ENCODE assay signal across 8 cellular contexts in genomic region chr1:1309525-1310385, GRCh38. TPM values are rescaled to one million over a fixed set of nuclear protein-coding genes. Genes with fewer than 3 reads are reported as not detected.
DNase-seq lines count a peak whose midpoint lies in the region; ATAC-seq, FAIRE-seq and TF ChIP-seq lines count a peak whose summit lies in the region.

No MANE protein-coding gene starts in this region.

- H3K36me3 ChIP-seq in cardiac muscle cell (peaks cover 9% of the 10 kb centered on the region), ascending aorta (peaks cover 40 to 49% of the 10 kb centered on the region in 2 donors), HepG2 (replicated peaks in 1 of 2; ENCODE audit: control insufficient read depth in 1 of 2, insufficient read depth in 2 of 2, low read length in 2 of 2) (peaks cover 14 to 39% of the 10 kb centered on the region in 2 experiments; a peak in 4 of 5 replicates), upper lobe of right lung (peaks cover 43% of the 10 kb centered on the region)

- no peak for TF ChIP-seq EP300 in HepG2 (IDR thresholded peaks at IDR 0.05; ENCODE audit: low read depth in 2 of 2, low read length in 2 of 2)
- TF ChIP-seq EP300 in HepG2 (CRISPR knock-in tag; IDR thresholded peaks at IDR 0.05; ENCODE audit: borderline replicate concordance): no peak

- WGBS in HepG2 (ENCODE audit: low lambda C conversion rate): 89% methylated on average over 14 of the region's 35 CpGs

- no peak for TF ChIP-seq POLR2A in HepG2 (IDR thresholded peaks at IDR 0.05; ENCODE audit: insufficient read depth in 1 of 2, low read depth in 2 of 2, low read length in 2 of 2)

- ATAC-seq in HepG2: no peak
- no peak for ATAC-seq in upper lobe of right lung
- ATAC-seq in GM21786 (IDR thresholded peaks at IDR 0.05; ENCODE audit: unreplicated experiment): no peak

- BruUV-seq in HepG2 (replicated peaks; lab: Mats Ljungman, UMichigan): no TSS peak

- DNase-seq in cardiac muscle cell (ENCODE audit: low read depth in 1 of 2, low spot score in 1 of 2) (no peak), cardiac septum (ENCODE audit: low spot score) (no peak), ascending aorta (ENCODE audit: low spot score in 2 of 2) (no peak), HepG2 (ENCODE audit: low spot score) (no peak), upper lobe of right lung (no peak), OCI-M2 (lab: John Stamatoyannopoulos, UW; ENCODE audit: unreplicated experiment) (no peak), cerebellum (ENCODE audit: low spot score) (no peak)

- no peak for FAIRE-seq in HepG2 (lab: Jason Lieb, UNC)

- H2AFZ ChIP-seq in HepG2 (ENCODE audit: low read length): no peak overlapping the region

- H3K79me2 ChIP-seq in HepG2 (ENCODE audit: insufficient read depth, low read length): peaks cover 13% of the 10 kb centered on the region

- H3K4me1 ChIP-seq in cardiac muscle cell (ENCODE audit: low read depth): peaks cover 18% of the 10 kb centered on the region
- H3K4me1 ChIP-seq in ascending aorta: peaks cover 22 to 39% of the 10 kb centered on the region in 2 donors
- peaks cover 33% of the 10 kb centered on the region for H3K4me1 ChIP-seq in HepG2 (ENCODE audit: insufficient read depth, low read length)
- H3K4me1 ChIP-seq in upper lobe of right lung: peaks cover 36% of the 10 kb centered on the region

- TF ChIP-seq CTCF in cardiac muscle cell (IDR thresholded peaks at IDR 0.05; ENCODE audit: low read depth, low read length) (no peak), ascending aorta (IDR thresholded peaks at IDR 0.05) (peak in 1 of 3 experiments; percentile 5), HepG2 (CRISPR knock-in tag; IDR thresholded peaks at IDR 0.05) (peak; percentile 36), upper lobe of right lung (IDR thresholded peaks at IDR 0.05) (no peak)

- TF ChIP-seq RAD21 in HepG2 (CRISPR knock-in tag; IDR thresholded peaks at IDR 0.05): no peak

- H3K27ac ChIP-seq in cardiac muscle cell: no peak overlapping the region
- peak overlapping the region; percentile 95 for H3K27ac ChIP-seq in ascending aorta
- H3K27ac ChIP-seq in HepG2 (ENCODE audit: extremely low read length, insufficient read depth, low read length): peak overlapping the region; percentile 19
- H3K27ac ChIP-seq in upper lobe of right lung: no peak overlapping the region

- peak overlapping the region; percentile 70 for H3K4me3 ChIP-seq in cardiac muscle cell
- peak overlapping the region; percentile 94 to 99 for H3K4me3 ChIP-seq in ascending aorta
- H3K4me3 ChIP-seq in HepG2 (replicated peaks in 1 of 3; ENCODE audit: insufficient read depth in 1 of 3, low read depth in 2 of 3, low read length in 3 of 3): peak overlapping the region; percentile 75 to 91 (median 90)
- H3K4me3 ChIP-seq in upper lobe of right lung: peak overlapping the region; percentile 92

- peak overlapping the region; percentile 88 for H3K4me2 ChIP-seq in HepG2 (ENCODE audit: low read depth, low read length)

- H3K9me3 ChIP-seq in cardiac muscle cell (ENCODE audit: low read depth) (no peaks in the 10 kb centered on the region), ascending aorta (no peaks in the 10 kb centered on the region), HepG2 (ENCODE audit: low read length) (no peaks in the 10 kb centered on the region), upper lobe of right lung (no peaks in the 10 kb centered on the region)

- CTCF ChIA-PET in HepG2 (lab: Yijun Ruan, JAX; ENCODE audit: low intra/inter-chr PET ratio, low total read pairs): no interaction called here

- no peaks in the 10 kb centered on the region for H3K27me3 ChIP-seq in cardiac muscle cell
- no peaks in the 10 kb centered on the region for H3K27me3 ChIP-seq in ascending aorta
- no peaks in the 10 kb centered on the region for H3K27me3 ChIP-seq in HepG2 (ENCODE audit: control insufficient read depth in 1 of 2, insufficient read depth in 2 of 2, low read length in 2 of 2)
- H3K27me3 ChIP-seq in upper lobe of right lung: no peaks in the 10 kb centered on the region

- in situ Hi-C loops in HepG2 (cut with HindIII; ENCODE audit: extremely low pct_ligation_motif_present, low pct_unique_long_range_greater_than_20kb): no loop called here

- no peaks in the 10 kb centered on the region; the same call in 1 of the 2 replicates for H4K20me1 ChIP-seq in HepG2 (ENCODE audit: insufficient read depth, low read length)

- H3K9ac ChIP-seq in HepG2 (ENCODE audit: insufficient read depth, low read depth, low read length): peak overlapping the region; percentile 86

- intact Hi-C loops in cardiac septum (cut with DNase I) (loop anchor here (2.0 kb wide), 1 partner anchor 39 kb away; the partner anchor contains the start of gene DVL1), ascending aorta (cut with DNase I) (loop anchor here (2.0 to 5.0 kb wide), 4 partner anchors 15 to 77 kb away; partner anchors contain the start of genes AURKAIP1, B3GALT6, CPTP and DVL1), HepG2 (cut with micrococcal nuclease; ENCODE audit: unreplicated experiment) (no loop called here), upper lobe of right lung (cut with DNase I) (no loop called here)

- POLR2A ChIA-PET in HepG2 (lab: Yijun Ruan, JAX): interaction anchor here (1.3 to 1.6 kb wide), 2 partner anchors 16 to 38 kb away, joined by 4 to 5 read pairs; no protein-coding TSS in a partner anchor

RNA-seq across cellular contexts. Expression of gene PUSL1, which starts 1.4 kb away (rescaled TPM):
- total RNA-seq in cardiac muscle cell (22.1 and 25.0 TPM in 2 replicates), cardiac septum (10.5 TPM), ascending aorta (28.3 TPM), HepG2 (2016; rRNA removed; fragmentation: Illumina TruSeq; extraction: Trizol) (21.7 and 22.2 TPM in 2 replicates), upper lobe of right lung (14.2 TPM), cerebellum (10.5 TPM)
- polyA plus RNA-seq in cardiac muscle cell (17.4 and 18.7 TPM in 2 replicates), HepG2 (2011; rRNA removed) (8.3 and 9.8 TPM in 2 replicates)
- 24.8 and 28.1 TPM in 2 replicates for total RNA-seq in HepG2 (2016; cell fraction: cytosol; rRNA removed; fragmentation: Illumina TruSeq; extraction: Trizol; ENCODE audit: low read depth)
- 20.1 and 22.6 TPM in 2 replicates for total RNA-seq in HepG2 (2016; cell fraction: insoluble cytoplasmic fraction; rRNA removed; fragmentation: Illumina TruSeq; extraction: Trizol)
- total RNA-seq in HepG2 (2016; cell fraction: membrane; rRNA removed; fragmentation: Illumina TruSeq; extraction: Trizol): 31.7 and 36.4 TPM in 2 replicates
- 11.4 and 12.3 TPM in 2 replicates for total RNA-seq in HepG2 (2016; cell fraction: nucleus; rRNA removed; fragmentation: Illumina TruSeq; extraction: Trizol)
- polyA plus RNA-seq in HepG2 (2011; cell fraction: cytosol; rRNA removed): 7.8 and 16.6 TPM in 2 replicates
- polyA plus RNA-seq in HepG2 (2011; cell fraction: nucleus; rRNA removed): 25.8 and 26.1 TPM in 2 replicates
- 3.8 and 6.3 TPM in 2 replicates for polyA plus RNA-seq in HepG2 (2012)
- 31.1 and 33.4 TPM in 2 replicates for polyA plus RNA-seq in HepG2 (2016; cell fraction: cytosol; fragmentation: Illumina TruSeq; extraction: Trizol; ENCODE audit: low read depth)
- 23.1 and 24.5 TPM in 2 replicates for polyA plus RNA-seq in HepG2 (2016; cell fraction: insoluble cytoplasmic fraction; fragmentation: Illumina TruSeq; extraction: Trizol; ENCODE audit: low read depth)
- polyA plus RNA-seq in HepG2 (2016; cell fraction: membrane; fragmentation: Illumina TruSeq; extraction: Trizol; ENCODE audit: low read depth): 29.1 and 32.2 TPM in 2 replicates
- 20.2 and 22.1 TPM in 2 replicates for polyA plus RNA-seq in HepG2 (2016; cell fraction: nucleus; fragmentation: Illumina TruSeq; extraction: Trizol; ENCODE audit: insufficient read depth, low read depth)
- polyA minus RNA-seq in HepG2 (2011; rRNA and poly(A)+ RNA removed; ENCODE audit: low replicate concordance): 13.5 and 21.4 TPM in 2 replicates
- 5.6 and 5.9 TPM in 2 replicates for polyA minus RNA-seq in HepG2 (2011; cell fraction: cytosol; rRNA and poly(A)+ RNA removed)
- 6.5 and 9.0 TPM in 2 replicates for polyA minus RNA-seq in HepG2 (2011; cell fraction: nucleus; rRNA and poly(A)+ RNA removed)

RNA-seq across cellular contexts. Expression of gene ACAP3, which starts 2.0 kb away (rescaled TPM):
- total RNA-seq in cardiac muscle cell (59.1 and 61.4 TPM in 2 replicates), cardiac septum (60.8 TPM), ascending aorta (105 TPM), HepG2 (2016; rRNA removed; fragmentation: Illumina TruSeq; extraction: Trizol) (16.4 and 29.4 TPM in 2 replicates), upper lobe of right lung (55.2 TPM), cerebellum (83.3 TPM)
- polyA plus RNA-seq in cardiac muscle cell (45.7 and 63.6 TPM in 2 replicates), HepG2 (2011; rRNA removed) (50.8 and 56.3 TPM in 2 replicates)
- total RNA-seq in HepG2 (2016; cell fraction: cytosol; rRNA removed; fragmentation: Illumina TruSeq; extraction: Trizol; ENCODE audit: low read depth): 10.4 and 10.9 TPM in 2 replicates
- 13.5 and 33.2 TPM in 2 replicates for total RNA-seq in HepG2 (2016; cell fraction: insoluble cytoplasmic fraction; rRNA removed; fragmentation: Illumina TruSeq; extraction: Trizol)
- 10.5 and 11.3 TPM in 2 replicates for total RNA-seq in HepG2 (2016; cell fraction: membrane; rRNA removed; fragmentation: Illumina TruSeq; extraction: Trizol)
- 35.1 and 37.0 TPM in 2 replicates for total RNA-seq in HepG2 (2016; cell fraction: nucleus; rRNA removed; fragmentation: Illumina TruSeq; extraction: Trizol)
- 13.0 and 18.3 TPM in 2 replicates for polyA plus RNA-seq in HepG2 (2011; cell fraction: cytosol; rRNA removed)
- polyA plus RNA-seq in HepG2 (2011; cell fraction: nucleus; rRNA removed): 917 and 1,082 TPM in 2 replicates
- polyA plus RNA-seq in HepG2 (2012): 32.6 and 50.5 TPM in 2 replicates
- 2.3 and 2.4 TPM in 2 replicates for polyA plus RNA-seq in HepG2 (2016; cell fraction: cytosol; fragmentation: Illumina TruSeq; extraction: Trizol; ENCODE audit: low read depth)
- polyA plus RNA-seq in HepG2 (2016; cell fraction: insoluble cytoplasmic fraction; fragmentation: Illumina TruSeq; extraction: Trizol; ENCODE audit: low read depth): 11.7 and 14.4 TPM in 2 replicates
- polyA plus RNA-seq in HepG2 (2016; cell fraction: membrane; fragmentation: Illumina TruSeq; extraction: Trizol; ENCODE audit: low read depth): 6.7 and 8.0 TPM in 2 replicates
- polyA plus RNA-seq in HepG2 (2016; cell fraction: nucleus; fragmentation: Illumina TruSeq; extraction: Trizol; ENCODE audit: insufficient read depth, low read depth): 144 and 162 TPM in 2 replicates
- polyA minus RNA-seq in HepG2 (2011; rRNA and poly(A)+ RNA removed; ENCODE audit: low replicate concordance): 19.2 and 70.6 TPM in 2 replicates
- 16.2 and 18.0 TPM in 2 replicates for polyA minus RNA-seq in HepG2 (2011; cell fraction: cytosol; rRNA and poly(A)+ RNA removed)
- 47.0 and 52.1 TPM in 2 replicates for polyA minus RNA-seq in HepG2 (2011; cell fraction: nucleus; rRNA and poly(A)+ RNA removed)

RNA-seq across cellular contexts. Expression of gene INTS11, which starts 14.7 kb away (rescaled TPM):
- total RNA-seq in cardiac muscle cell: 100.0 and 124 TPM in 2 replicates
- polyA plus RNA-seq in cardiac muscle cell: 75.8 and 86.4 TPM in 2 replicates
- 73.8 TPM for total RNA-seq in cardiac septum
- 214 TPM for total RNA-seq in ascending aorta
- total RNA-seq in HepG2 (2016; rRNA removed; fragmentation: Illumina TruSeq; extraction: Trizol): 46.4 and 52.8 TPM in 2 replicates
- 23.1 and 23.4 TPM in 2 replicates for total RNA-seq in HepG2 (2016; cell fraction: cytosol; rRNA removed; fragmentation: Illumina TruSeq; extraction: Trizol; ENCODE audit: low read depth)
- 37.6 and 53.6 TPM in 2 replicates for total RNA-seq in HepG2 (2016; cell fraction: insoluble cytoplasmic fraction; rRNA removed; fragmentation: Illumina TruSeq; extraction: Trizol)
- total RNA-seq in HepG2 (2016; cell fraction: membrane; rRNA removed; fragmentation: Illumina TruSeq; extraction: Trizol): 22.1 and 22.9 TPM in 2 replicates
- total RNA-seq in HepG2 (2016; cell fraction: nucleus; rRNA removed; fragmentation: Illumina TruSeq; extraction: Trizol): 43.7 and 54.4 TPM in 2 replicates
- polyA plus RNA-seq in HepG2 (2011; rRNA removed): 94.8 and 104 TPM in 2 replicates
- polyA plus RNA-seq in HepG2 (2011; cell fraction: cytosol; rRNA removed): 80.0 and 107 TPM in 2 replicates
- polyA plus RNA-seq in HepG2 (2011; cell fraction: nucleus; rRNA removed): 412 and 553 TPM in 2 replicates
- polyA plus RNA-seq in HepG2 (2012): 69.0 and 86.1 TPM in 2 replicates
- 11.0 and 11.1 TPM in 2 replicates for polyA plus RNA-seq in HepG2 (2016; cell fraction: cytosol; fragmentation: Illumina TruSeq; extraction: Trizol; ENCODE audit: low read depth)
- 38.3 and 53.4 TPM in 2 replicates for polyA plus RNA-seq in HepG2 (2016; cell fraction: insoluble cytoplasmic fraction; fragmentation: Illumina TruSeq; extraction: Trizol; ENCODE audit: low read depth)
- polyA plus RNA-seq in HepG2 (2016; cell fraction: membrane; fragmentation: Illumina TruSeq; extraction: Trizol; ENCODE audit: low read depth): 14.8 and 15.0 TPM in 2 replicates
- polyA plus RNA-seq in HepG2 (2016; cell fraction: nucleus; fragmentation: Illumina TruSeq; extraction: Trizol; ENCODE audit: insufficient read depth, low read depth): 173 and 181 TPM in 2 replicates
- polyA minus RNA-seq in HepG2 (2011; rRNA and poly(A)+ RNA removed; ENCODE audit: low replicate concordance): 120 and 176 TPM in 2 replicates
- 37.5 and 38.1 TPM in 2 replicates for polyA minus RNA-seq in HepG2 (2011; cell fraction: cytosol; rRNA and poly(A)+ RNA removed)
- polyA minus RNA-seq in HepG2 (2011; cell fraction: nucleus; rRNA and poly(A)+ RNA removed): 64.4 and 69.0 TPM in 2 replicates
- total RNA-seq in upper lobe of right lung: 81.9 TPM
- 47.8 TPM for total RNA-seq in cerebellum

RNA-seq across cellular contexts. Expression of gene CPTP, which starts 14.8 kb away (rescaled TPM):
- 38.5 and 49.3 TPM in 2 replicates for total RNA-seq in cardiac muscle cell
- 33.7 and 38.0 TPM in 2 replicates for polyA plus RNA-seq in cardiac muscle cell
- 50.2 TPM for total RNA-seq in cardiac septum
- 71.3 TPM for total RNA-seq in ascending aorta
- 7.2 and 9.3 TPM in 2 replicates for total RNA-seq in HepG2 (2016; rRNA removed; fragmentation: Illumina TruSeq; extraction: Trizol)
- total RNA-seq in HepG2 (2016; cell fraction: cytosol; rRNA removed; fragmentation: Illumina TruSeq; extraction: Trizol; ENCODE audit: low read depth): 6.9 and 8.7 TPM in 2 replicates
- 6.2 and 9.8 TPM in 2 replicates for total RNA-seq in HepG2 (2016; cell fraction: insoluble cytoplasmic fraction; rRNA removed; fragmentation: Illumina TruSeq; extraction: Trizol)
- 15.1 and 19.3 TPM in 2 replicates for total RNA-seq in HepG2 (2016; cell fraction: membrane; rRNA removed; fragmentation: Illumina TruSeq; extraction: Trizol)
- 7.2 and 8.0 TPM in 2 replicates for total RNA-seq in HepG2 (2016; cell fraction: nucleus; rRNA removed; fragmentation: Illumina TruSeq; extraction: Trizol)
- 5.5 and 8.0 TPM in 2 replicates for polyA plus RNA-seq in HepG2 (2011; rRNA removed)
- polyA plus RNA-seq in HepG2 (2011; cell fraction: cytosol; rRNA removed): 7.7 and 13.2 TPM in 2 replicates
- polyA plus RNA-seq in HepG2 (2011; cell fraction: nucleus; rRNA removed): 11.5 and 12.6 TPM in 2 replicates
- 7.1 and 9.6 TPM in 2 replicates for polyA plus RNA-seq in HepG2 (2012)
- polyA plus RNA-seq in HepG2 (2016; cell fraction: cytosol; fragmentation: Illumina TruSeq; extraction: Trizol; ENCODE audit: low read depth): 12.5 and 15.0 TPM in 2 replicates
- polyA plus RNA-seq in HepG2 (2016; cell fraction: insoluble cytoplasmic fraction; fragmentation: Illumina TruSeq; extraction: Trizol; ENCODE audit: low read depth): 13.9 and 15.2 TPM in 2 replicates
- 23.5 and 26.0 TPM in 2 replicates for polyA plus RNA-seq in HepG2 (2016; cell fraction: membrane; fragmentation: Illumina TruSeq; extraction: Trizol; ENCODE audit: low read depth)
- 16.7 and 16.9 TPM in 2 replicates for polyA plus RNA-seq in HepG2 (2016; cell fraction: nucleus; fragmentation: Illumina TruSeq; extraction: Trizol; ENCODE audit: insufficient read depth, low read depth)
- polyA minus RNA-seq in HepG2 (2011; rRNA and poly(A)+ RNA removed; ENCODE audit: low replicate concordance): 9.3 and 18.2 TPM in 2 replicates
- 13.4 and 15.4 TPM in 2 replicates for polyA minus RNA-seq in HepG2 (2011; cell fraction: cytosol; rRNA and poly(A)+ RNA removed)
- polyA minus RNA-seq in HepG2 (2011; cell fraction: nucleus; rRNA and poly(A)+ RNA removed): 9.8 and 11.6 TPM in 2 replicates
- 20.4 TPM for total RNA-seq in upper lobe of right lung
- 10.6 TPM for total RNA-seq in cerebellum

RNA-seq across cellular contexts. Expression of gene TAS1R3, which starts 21.3 kb away (rescaled TPM):
- total RNA-seq in cardiac muscle cell (0.81 and 1.1 TPM in 2 replicates), cardiac septum (0.62 TPM), ascending aorta (2.7 TPM), HepG2 (2016; rRNA removed; fragmentation: Illumina TruSeq; extraction: Trizol) (0.15 TPM in 1 of 2 replicates, not detected in the other), upper lobe of right lung (0.32 TPM), cerebellum (0.73 TPM)
- polyA plus RNA-seq in cardiac muscle cell (0.32 and 0.70 TPM in 2 replicates), HepG2 (2011; rRNA removed) (0.13 and 0.20 TPM in 2 replicates)
- not detected in 2 replicates for total RNA-seq in HepG2 (2016; cell fraction: cytosol; rRNA removed; fragmentation: Illumina TruSeq; extraction: Trizol; ENCODE audit: low read depth)
- 0.13 TPM in 1 of 2 replicates, not detected in the other for total RNA-seq in HepG2 (2016; cell fraction: insoluble cytoplasmic fraction; rRNA removed; fragmentation: Illumina TruSeq; extraction: Trizol)
- not detected in 2 replicates for total RNA-seq in HepG2 (2016; cell fraction: membrane; rRNA removed; fragmentation: Illumina TruSeq; extraction: Trizol)
- 0.12 and 0.25 TPM in 2 replicates for total RNA-seq in HepG2 (2016; cell fraction: nucleus; rRNA removed; fragmentation: Illumina TruSeq; extraction: Trizol)
- 0.13 and 0.21 TPM in 2 replicates for polyA plus RNA-seq in HepG2 (2011; cell fraction: cytosol; rRNA removed)
- 1.5 and 2.4 TPM in 2 replicates for polyA plus RNA-seq in HepG2 (2011; cell fraction: nucleus; rRNA removed)
- polyA plus RNA-seq in HepG2 (2012): 0.17 TPM in 2 replicates
- polyA plus RNA-seq in HepG2 (2016; cell fraction: cytosol; fragmentation: Illumina TruSeq; extraction: Trizol; ENCODE audit: low read depth): not detected in 2 replicates
- not detected in 2 replicates for polyA plus RNA-seq in HepG2 (2016; cell fraction: insoluble cytoplasmic fraction; fragmentation: Illumina TruSeq; extraction: Trizol; ENCODE audit: low read depth)
- 0.07 TPM in 1 of 2 replicates, not detected in the other for polyA plus RNA-seq in HepG2 (2016; cell fraction: membrane; fragmentation: Illumina TruSeq; extraction: Trizol; ENCODE audit: low read depth)
- polyA plus RNA-seq in HepG2 (2016; cell fraction: nucleus; fragmentation: Illumina TruSeq; extraction: Trizol; ENCODE audit: insufficient read depth, low read depth): 0.25 and 0.30 TPM in 2 replicates
- polyA minus RNA-seq in HepG2 (2011; rRNA and poly(A)+ RNA removed; ENCODE audit: low replicate concordance): 1.2 TPM in 2 replicates
- 0.20 and 0.26 TPM in 2 replicates for polyA minus RNA-seq in HepG2 (2011; cell fraction: cytosol; rRNA and poly(A)+ RNA removed)
- polyA minus RNA-seq in HepG2 (2011; cell fraction: nucleus; rRNA and poly(A)+ RNA removed): 0.64 and 0.75 TPM in 2 replicates

Comparison
In these comparisons a context has a peak if more than half of its experiments do, and no peak if none do; other contexts are left out.
1. H3K27ac ChIP-seq: peak in ascending aorta (2 of 2) and HepG2 (single experiment); none in cardiac muscle cell (single experiment) and upper lobe of right lung (single experiment).
2. intact Hi-C loops: an anchor here in cardiac septum (2.0 kb wide) and ascending aorta (2.0 to 5.0 kb wide); none called in HepG2 and upper lobe of right lung.
3. Peak in every context shown above with its lines, with median percentiles within 50 percentile points of each other: H3K4me3 ChIP-seq.